21 cellular contexts compared by ENCODE assay signal in the genomic region with DNA sequence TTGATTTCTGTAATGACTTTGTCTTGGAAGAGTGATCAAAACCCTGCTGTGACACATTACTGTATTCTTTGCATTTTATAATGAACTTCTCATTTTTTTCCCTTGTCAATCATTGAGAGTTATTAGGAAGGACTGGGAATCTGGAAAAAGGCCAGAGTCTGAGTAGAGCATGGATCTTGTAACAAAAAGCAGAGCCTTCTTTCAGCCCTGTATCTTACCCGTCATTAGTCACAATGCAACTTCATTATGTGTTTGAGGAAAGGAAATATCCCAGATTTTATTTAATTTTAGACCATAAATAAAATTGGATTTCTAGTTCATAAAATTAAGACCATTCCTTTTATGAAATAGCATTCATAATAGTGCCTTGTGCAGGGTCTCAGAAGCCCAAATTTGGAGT.
"Had no signal": no experiment of that assay in that cellular context is flagged by ENCODE, and none has a peak within 500 bp of the region (broad histone marks: within the 10 kb centered on the region; RNA-seq: fewer than 3 reads in every experiment).

No MANE protein-coding gene starts in this region.

- H3K9me3 Mint-ChIP-seq: dendritic cell treated with granulocyte-macrophage colony-stimulating factor and Interleukin-4, amounts not matched to agents 40 ng/mL and 50 ng/mL, for 4 days; endodermal cell; immature natural killer cell; naive thymus-derived CD8-positive, alpha-beta T cell; nephron progenitor cell; stimulated activated effector memory CD8-positive, alpha-beta T cell treated with anti-CD3 and anti-CD28 coated beads, Interleukin-12 subunit alpha, Interleukin-12 subunit beta, amount 100 ng/mL, for 72 hours had no signal

- H3K27ac Mint-ChIP-seq: dendritic cell treated with granulocyte-macrophage colony-stimulating factor and Interleukin-4, amounts not matched to agents 40 ng/mL and 50 ng/mL, for 4 days; endodermal cell; immature natural killer cell; naive thymus-derived CD8-positive, alpha-beta T cell; nephron progenitor cell; stimulated activated effector memory CD8-positive, alpha-beta T cell treated with anti-CD3 and anti-CD28 coated beads, Interleukin-12 subunit alpha, Interleukin-12 subunit beta, amount 100 ng/mL, for 72 hours had no signal

- DNase-seq: effector CD8-positive, alpha-beta T cell; endodermal cell; hypothalamus; immature natural killer cell; islet precursor cell; left ventricle myocardium superior; lower lobe of right lung; naive thymus-derived CD8-positive, alpha-beta T cell; nephron progenitor cell; nucleus accumbens; psoas muscle; right cardiac atrium; sigmoid colon; stimulated activated CD4-positive, alpha-beta T cell treated with anti-CD3 and anti-CD28 coated beads, Interleukin-2, amount 100 ng/mL, for 24 hours; stimulated activated CD4-positive, alpha-beta T cell treated with anti-CD3 and anti-CD28 coated beads, Interleukin-4, amount 100 ng/mL, for 24 hours; stimulated activated naive CD4-positive, alpha-beta T cell treated with Interleukin-2 at 50 U/mL for 16 hours; stomach; thyroid gland; trophoblast cell had no signal

- H3K36me3 Mint-ChIP-seq: immature natural killer cell; naive thymus-derived CD8-positive, alpha-beta T cell; stimulated activated effector memory CD8-positive, alpha-beta T cell treated with anti-CD3 and anti-CD28 coated beads, Interleukin-12 subunit alpha, Interleukin-12 subunit beta, amount 100 ng/mL, for 72 hours had no signal

- H3K4me1 Mint-ChIP-seq: endodermal cell; stimulated activated effector memory CD8-positive, alpha-beta T cell treated with anti-CD3 and anti-CD28 coated beads, Interleukin-12 subunit alpha, Interleukin-12 subunit beta, amount 100 ng/mL, for 72 hours had no signal

- H3K27me3 Mint-ChIP-seq: dendritic cell treated with granulocyte-macrophage colony-stimulating factor and Interleukin-4, amounts not matched to agents 40 ng/mL and 50 ng/mL, for 4 days had no signal

- ATAC-seq: left ventricle myocardium superior; lower lobe of right lung; naive thymus-derived CD8-positive, alpha-beta T cell; psoas muscle; right cardiac atrium; stimulated activated effector memory CD8-positive, alpha-beta T cell treated with anti-CD3 and anti-CD28 coated beads, Interleukin-12 subunit alpha, Interleukin-12 subunit beta, amount 100 ng/mL, for 72 hours had no signal

- H3K4me3 Mint-ChIP-seq: dendritic cell treated with granulocyte-macrophage colony-stimulating factor and Interleukin-4, amounts not matched to agents 40 ng/mL and 50 ng/mL, for 4 days; endodermal cell; immature natural killer cell; naive thymus-derived CD8-positive, alpha-beta T cell; nephron progenitor cell; stimulated activated effector memory CD8-positive, alpha-beta T cell treated with anti-CD3 and anti-CD28 coated beads, Interleukin-12 subunit alpha, Interleukin-12 subunit beta, amount 100 ng/mL, for 72 hours had no signal
